In the genomic region with DNA sequence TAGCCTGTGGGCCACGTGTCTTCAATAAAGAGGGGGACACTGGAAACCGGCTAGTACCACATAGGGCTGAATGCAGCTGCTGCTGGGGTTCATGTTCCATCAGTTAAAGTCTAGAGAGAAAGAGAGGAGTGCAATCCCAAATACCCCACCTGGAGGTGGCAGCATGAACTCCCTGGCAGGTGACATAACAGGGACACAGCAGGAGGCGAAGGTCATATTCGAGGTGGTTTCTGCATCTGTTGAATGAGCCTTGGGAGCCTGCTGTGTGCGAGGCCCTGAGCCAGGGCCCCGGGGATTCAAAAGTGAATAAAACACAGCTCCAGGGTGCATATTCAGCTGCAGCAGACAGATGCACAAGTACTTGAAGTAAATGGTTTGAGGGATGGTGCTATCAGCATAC, we compare ENCODE assay signal across 1 cellular context.
TF ChIP-seq lines count a peak whose summit lies in the region.

No MANE protein-coding gene starts in this region.

TF ChIP-seq in WTC11, 78 proteins besides CTCF, POLR2A, EP300 and RAD21 (continued from another document):
- TF ChIP-seq, protein P1, sequence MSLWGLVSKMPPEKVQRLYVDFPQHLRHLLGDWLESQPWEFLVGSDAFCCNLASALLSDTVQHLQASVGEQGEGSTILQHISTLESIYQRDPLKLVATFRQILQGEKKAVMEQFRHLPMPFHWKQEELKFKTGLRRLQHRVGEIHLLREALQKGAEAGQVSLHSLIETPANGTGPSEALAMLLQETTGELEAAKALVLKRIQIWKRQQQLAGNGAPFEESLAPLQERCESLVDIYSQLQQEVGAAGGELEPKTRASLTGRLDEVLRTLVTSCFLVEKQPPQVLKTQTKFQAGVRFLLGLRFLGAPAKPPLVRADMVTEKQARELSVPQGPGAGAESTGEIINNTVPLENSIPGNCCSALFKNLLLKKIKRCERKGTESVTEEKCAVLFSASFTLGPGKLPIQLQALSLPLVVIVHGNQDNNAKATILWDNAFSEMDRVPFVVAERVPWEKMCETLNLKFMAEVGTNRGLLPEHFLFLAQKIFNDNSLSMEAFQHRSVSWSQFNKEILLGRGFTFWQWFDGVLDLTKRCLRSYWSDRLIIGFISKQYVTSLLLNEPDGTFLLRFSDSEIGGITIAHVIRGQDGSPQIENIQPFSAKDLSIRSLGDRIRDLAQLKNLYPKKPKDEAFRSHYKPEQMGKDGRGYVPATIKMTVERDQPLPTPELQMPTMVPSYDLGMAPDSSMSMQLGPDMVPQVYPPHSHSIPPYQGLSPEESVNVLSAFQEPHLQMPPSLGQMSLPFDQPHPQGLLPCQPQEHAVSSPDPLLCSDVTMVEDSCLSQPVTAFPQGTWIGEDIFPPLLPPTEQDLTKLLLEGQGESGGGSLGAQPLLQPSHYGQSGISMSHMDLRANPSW (CRISPR knock-in tag; conservative IDR thresholded peaks at IDR 0.05; ENCODE audit: low read depth): no peak
- TF ChIP-seq CREM (CRISPR knock-in tag; IDR thresholded peaks at IDR 0.05) (no peak), OVOL2 (CRISPR knock-in tag; IDR thresholded peaks at IDR 0.05; ENCODE audit: borderline replicate concordance) (no peak), ZNF671 (CRISPR knock-in tag; IDR thresholded peaks at IDR 0.05) (no peak)
- TF ChIP-seq, protein P2, sequence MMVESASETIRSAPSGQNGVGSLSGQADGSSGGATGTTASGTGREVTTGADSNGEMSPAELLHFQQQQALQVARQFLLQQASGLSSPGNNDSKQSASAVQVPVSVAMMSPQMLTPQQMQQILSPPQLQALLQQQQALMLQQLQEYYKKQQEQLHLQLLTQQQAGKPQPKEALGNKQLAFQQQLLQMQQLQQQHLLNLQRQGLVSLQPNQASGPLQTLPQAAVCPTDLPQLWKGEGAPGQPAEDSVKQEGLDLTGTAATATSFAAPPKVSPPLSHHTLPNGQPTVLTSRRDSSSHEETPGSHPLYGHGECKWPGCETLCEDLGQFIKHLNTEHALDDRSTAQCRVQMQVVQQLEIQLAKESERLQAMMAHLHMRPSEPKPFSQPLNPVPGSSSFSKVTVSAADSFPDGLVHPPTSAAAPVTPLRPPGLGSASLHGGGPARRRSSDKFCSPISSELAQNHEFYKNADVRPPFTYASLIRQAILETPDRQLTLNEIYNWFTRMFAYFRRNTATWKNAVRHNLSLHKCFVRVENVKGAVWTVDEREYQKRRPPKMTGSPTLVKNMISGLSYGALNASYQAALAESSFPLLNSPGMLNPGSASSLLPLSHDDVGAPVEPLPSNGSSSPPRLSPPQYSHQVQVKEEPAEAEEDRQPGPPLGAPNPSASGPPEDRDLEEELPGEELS (CRISPR knock-in tag; IDR thresholded peaks at IDR 0.05): no peak
- TF ChIP-seq, protein P3, sequence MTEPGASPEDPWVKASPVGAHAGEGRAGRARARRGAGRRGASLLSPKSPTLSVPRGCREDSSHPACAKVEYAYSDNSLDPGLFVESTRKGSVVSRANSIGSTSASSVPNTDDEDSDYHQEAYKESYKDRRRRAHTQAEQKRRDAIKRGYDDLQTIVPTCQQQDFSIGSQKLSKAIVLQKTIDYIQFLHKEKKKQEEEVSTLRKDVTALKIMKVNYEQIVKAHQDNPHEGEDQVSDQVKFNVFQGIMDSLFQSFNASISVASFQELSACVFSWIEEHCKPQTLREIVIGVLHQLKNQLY (CRISPR knock-in tag; IDR thresholded peaks at IDR 0.05): no peak
